Comparison of ENCODE assay signal across 12 cellular contexts in genomic region chr1:12552951-12553921, GRCh38.
DNase-seq lines count a peak whose midpoint lies in the region; ATAC-seq and TF ChIP-seq lines count a peak whose summit lies in the region.
"Had no signal": no experiment of that assay in that cellular context is flagged by ENCODE, and none has a peak within 500 bp of the region (broad histone marks: within the 10 kb centered on the region; RNA-seq: fewer than 3 reads in every experiment).

No MANE protein-coding gene starts in this region.

- no peaks in the 10 kb centered on the region for H3K36me3 ChIP-seq in psoas muscle (ENCODE audit: insufficient read depth in 1 of 2, low read depth in 1 of 2)

- intact Hi-C loops in psoas muscle (cut with DNase I), result loop anchor here in 1 of 2 donors (5.0 kb wide), 1 partner anchor 39 kb away; no protein-coding TSS in a partner anchor
- intact Hi-C loops in activated T-helper 1 cell treated with anti-CD3 and anti-CD28 coated beads, Interleukin-12 subunit alpha, Interleukin-12 subunit beta, Interleukin-2, Interleukin-4 antibody, amounts not matched to agents 30 ng/mL and 10 ng/mL and 1 ng/mL, durations not matched to agents 14 hours and 24 hours and 36 hours (cut with micrococcal nuclease), result no loop called here

- no peak for TF ChIP-seq CTCF in psoas muscle (IDR thresholded peaks at IDR 0.05)

- H3K9me3 Mint-ChIP-seq in activated T-helper 1 cell treated with anti-CD3 and anti-CD28 coated beads, Interleukin-12 subunit alpha, Interleukin-12 subunit beta, Interleukin-2, Interleukin-4 antibody, amounts not matched to agents 30 ng/mL and 10 ng/mL and 1 ng/mL, durations not matched to agents 14 hours and 24 hours and 36 hours, result no peaks in the 10 kb centered on the region
- no peaks in the 10 kb centered on the region for H3K9me3 Mint-ChIP-seq in naive thymus-derived CD8-positive, alpha-beta T cell

- POLR2A ChIA-PET in naive thymus-derived CD8-positive, alpha-beta T cell (lab: Charles Lee), result no interaction called here

- H3K9me3 ChIP-seq in psoas muscle, result no peaks in the 10 kb centered on the region

- peaks cover 61% of the 10 kb centered on the region for H3K4me1 ChIP-seq in psoas muscle

- peak; percentile 33 to 58 (median 34) for ATAC-seq in psoas muscle
- no peak for ATAC-seq in naive thymus-derived CD8-positive, alpha-beta T cell
- no peak for ATAC-seq in HG03039 (IDR thresholded peaks at IDR 0.05; ENCODE audit: unreplicated experiment)

- H3K27me3 ChIP-seq in psoas muscle (ENCODE audit: insufficient read depth in 3 of 3, low read length in 2 of 3), result no peaks in the 10 kb centered on the region

- H3K4me1 Mint-ChIP-seq in activated T-helper 1 cell treated with anti-CD3 and anti-CD28 coated beads, Interleukin-12 subunit alpha, Interleukin-12 subunit beta, Interleukin-2, Interleukin-4 antibody, amounts not matched to agents 30 ng/mL and 10 ng/mL and 1 ng/mL, durations not matched to agents 14 hours and 24 hours and 36 hours (ENCODE audit: low read depth), result no peaks in the 10 kb centered on the region
- H3K4me1 Mint-ChIP-seq in naive thymus-derived CD8-positive, alpha-beta T cell, result peaks cover 0 to 3% (median 0%) of the 10 kb centered on the region in 4 donors
- H3K4me1 Mint-ChIP-seq: B cell had no signal

- H3K27ac ChIP-seq in adipose tissue (ENCODE audit: low read depth, low read length) (peak overlapping the region; percentile 63), psoas muscle (peak overlapping the region; percentile 82)

- H3K4me3 ChIP-seq in psoas muscle, result no peak overlapping the region

- H3K36me3 Mint-ChIP-seq in activated T-helper 1 cell treated with anti-CD3 and anti-CD28 coated beads, Interleukin-12 subunit alpha, Interleukin-12 subunit beta, Interleukin-2, Interleukin-4 antibody, amounts not matched to agents 30 ng/mL and 10 ng/mL and 1 ng/mL, durations not matched to agents 14 hours and 24 hours and 36 hours (ENCODE audit: low read depth), result no peaks in the 10 kb centered on the region
- no peaks in the 10 kb centered on the region for H3K36me3 Mint-ChIP-seq in naive thymus-derived CD8-positive, alpha-beta T cell

- peaks cover 2% of the 10 kb centered on the region for H3K27me3 Mint-ChIP-seq in activated T-helper 1 cell treated with anti-CD3 and anti-CD28 coated beads, Interleukin-12 subunit alpha, Interleukin-12 subunit beta, Interleukin-2, Interleukin-4 antibody, amounts not matched to agents 30 ng/mL and 10 ng/mL and 1 ng/mL, durations not matched to agents 14 hours and 24 hours and 36 hours (ENCODE audit: insufficient read depth)
- no peaks in the 10 kb centered on the region for H3K27me3 Mint-ChIP-seq in naive thymus-derived CD8-positive, alpha-beta T cell

- DNase-seq in D341Med (ENCODE audit: low spot score) (peak; percentile 16), hepatic stellate cell (ENCODE audit: low spot score) (peak; percentile 48), psoas muscle (peak in 1 of 2 donors; percentile 52), GM19238 (ENCODE audit: insufficient read length, low spot score) (no peak)
- no peak for DNase-seq in activated T-helper 1 cell treated with anti-CD3 and anti-CD28 coated beads, Interleukin-12 subunit alpha, Interleukin-12 subunit beta, Interleukin-2, Interleukin-4 antibody, amounts not matched to agents 30 ng/mL and 10 ng/mL and 1 ng/mL, durations not matched to agents 14 hours and 24 hours and 36 hours (ENCODE audit: low spot score)
- DNase-seq in naive thymus-derived CD8-positive, alpha-beta T cell, result no peak
- DNase-seq: activated gamma-delta T cell, dermis blood vessel endothelial cell, NCI-H1417 treated with DMSO at 0.1 percent for 48 hours had no signal

- no peak overlapping the region for H3K27ac Mint-ChIP-seq in activated T-helper 1 cell treated with anti-CD3 and anti-CD28 coated beads, Interleukin-12 subunit alpha, Interleukin-12 subunit beta, Interleukin-2, Interleukin-4 antibody, amounts not matched to agents 30 ng/mL and 10 ng/mL and 1 ng/mL, durations not matched to agents 14 hours and 24 hours and 36 hours
- peak overlapping the region in 2 of 10 donors; percentile 12 to 76 for H3K27ac Mint-ChIP-seq in naive thymus-derived CD8-positive, alpha-beta T cell
- H3K27ac Mint-ChIP-seq: B cell had no signal

- H3K4me3 Mint-ChIP-seq in activated T-helper 1 cell treated with anti-CD3 and anti-CD28 coated beads, Interleukin-12 subunit alpha, Interleukin-12 subunit beta, Interleukin-2, Interleukin-4 antibody, amounts not matched to agents 30 ng/mL and 10 ng/mL and 1 ng/mL, durations not matched to agents 14 hours and 24 hours and 36 hours, result no peak overlapping the region
- no peak overlapping the region for H3K4me3 Mint-ChIP-seq in naive thymus-derived CD8-positive, alpha-beta T cell
- H3K4me3 Mint-ChIP-seq: B cell had no signal

- WGBS in adipose tissue, 3 donors, result 78 to 86% (median 86%) methylated on average over 16 of the region's 16 CpGs
- 28 to 39% (median 29%) methylated on average over 16 of the region's 16 CpGs for WGBS in psoas muscle, 3 donors

Comparison
In these comparisons a context has a peak if more than half of its experiments do, and no peak if none do; other contexts are left out.
1. DNase-seq: peak in D341Med (single experiment) and hepatic stellate cell (single experiment); none in activated T-helper 1 cell treated with anti-CD3 and anti-CD28 coated beads, Interleukin-12 subunit alpha, Interleukin-12 subunit beta, Interleukin-2, Interleukin-4 antibody, amounts not matched to agents 30 ng/mL and 10 ng/mL and 1 ng/mL, durations not matched to agents 14 hours and 24 hours and 36 hours (single experiment), GM19238 (single experiment) and naive thymus-derived CD8-positive, alpha-beta T cell (0 of 10).
2. ATAC-seq: peak in psoas muscle (4 of 4); none in naive thymus-derived CD8-positive, alpha-beta T cell (0 of 2) and HG03039 (single experiment).